8 cellular contexts compared by ENCODE assay signal in the genomic region with DNA sequence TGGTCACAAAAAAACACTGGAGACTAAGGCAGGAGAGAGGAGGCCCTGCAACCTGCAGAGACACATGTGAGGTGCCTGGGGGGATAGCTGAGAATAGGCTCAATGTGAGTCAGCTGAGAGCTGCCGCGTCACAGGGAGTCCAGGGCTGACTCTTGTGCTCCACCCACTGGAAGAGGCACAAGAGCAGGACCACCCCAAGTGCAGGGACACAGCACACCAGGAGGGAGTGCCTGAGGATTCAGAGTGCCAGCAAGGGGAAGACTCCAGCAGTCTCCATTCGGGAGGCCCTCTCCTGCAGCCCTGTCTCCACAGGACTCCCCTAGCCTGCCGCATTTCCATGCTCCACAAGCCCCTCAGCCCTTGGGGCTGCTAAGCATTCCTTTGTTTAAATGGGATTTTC.
A peak's percentile ranks its signal among the peaks of the same experiment; 100 is the strongest.
DNase-seq lines count a peak whose midpoint lies in the region; ATAC-seq and TF ChIP-seq lines count a peak whose summit lies in the region.

No MANE protein-coding gene starts in this region.

- no peak for ATAC-seq in HG03457 (IDR thresholded peaks at IDR 0.05; ENCODE audit: unreplicated experiment)
- no peak for ATAC-seq in GM18858 (IDR thresholded peaks at IDR 0.05; ENCODE audit: unreplicated experiment)
- ATAC-seq in HG02610 (IDR thresholded peaks at IDR 0.05; ENCODE audit: unreplicated experiment), result no peak

- peak; percentile 43 for TF ChIP-seq CTCF in BJ (IDR thresholded peaks at IDR 0.05; ENCODE audit: insufficient read depth, low read depth, low read length)

- POLR2A ChIA-PET in BJ (lab: Charles Lee), result no interaction called here

- 27% methylated on average over 4 of the region's 4 CpGs for WGBS in HUES64

- H3K9me3 ChIP-seq in HUES64 (ENCODE audit: insufficient read depth, low read depth, low read length), result no peaks in the 10 kb centered on the region
- H3K9me3 ChIP-seq in adipocyte (ENCODE audit: control insufficient read depth, low read length), result no peaks in the 10 kb centered on the region

- H3K4me1 ChIP-seq in HUES64 (ENCODE audit: insufficient read depth, low read length), result peaks cover 16% of the 10 kb centered on the region; the same call in 1 of the 2 replicates
- no peaks in the 10 kb centered on the region for H3K4me1 ChIP-seq in adipocyte (ENCODE audit: control insufficient read depth, insufficient read depth, low read length)

- H3K36me3 ChIP-seq in BJ (ENCODE audit: control insufficient read depth, insufficient read depth, low read length) (peaks cover 5% of the 10 kb centered on the region), HUES64 (ENCODE audit: insufficient read depth, low read length) (peaks cover 58% of the 10 kb centered on the region), adipocyte (ENCODE audit: control insufficient read depth, insufficient read depth, low read length, severe bottlenecking) (peaks cover 56% of the 10 kb centered on the region)

- H3K27me3 ChIP-seq in BJ (ENCODE audit: control insufficient read depth, insufficient read depth, low read length) (no peaks in the 10 kb centered on the region), HUES64 (ENCODE audit: insufficient read depth, low read length) (no peaks in the 10 kb centered on the region), adipocyte (replicated peaks; ENCODE audit: control insufficient read depth, insufficient read depth, low read length) (no peaks in the 10 kb centered on the region)

- DNase-seq in BJ (ENCODE audit: low read depth) (peak; percentile 22), adipocyte (ENCODE audit: low read depth) (peak; percentile 47), medulla oblongata (ENCODE audit: extremely low spot score) (peak; percentile 24), NCI-H1105 (lab: John Stamatoyannopoulos, UW) (no peak)

- no peak overlapping the region for H3K9ac ChIP-seq in HUES64 (ENCODE audit: low read depth, low read length)
- no peak overlapping the region for H3K9ac ChIP-seq in adipocyte (ENCODE audit: low read length)

- CTCF ChIA-PET in BJ (lab: Yijun Ruan, JAX), result no interaction called here

- H3K4me3 ChIP-seq in BJ (ENCODE audit: low read depth, low read length), result no peak overlapping the region
- H3K4me3 ChIP-seq in HUES64 (ENCODE audit: low read length), result no peak overlapping the region
- no peak overlapping the region for H3K4me3 ChIP-seq in adipocyte (ENCODE audit: low read length)

- peak overlapping the region; percentile 55 for H3K27ac ChIP-seq in HUES64 (ENCODE audit: low read depth, low read length)
